ENCODE assay signal across 20 cellular contexts in the genomic region with DNA sequence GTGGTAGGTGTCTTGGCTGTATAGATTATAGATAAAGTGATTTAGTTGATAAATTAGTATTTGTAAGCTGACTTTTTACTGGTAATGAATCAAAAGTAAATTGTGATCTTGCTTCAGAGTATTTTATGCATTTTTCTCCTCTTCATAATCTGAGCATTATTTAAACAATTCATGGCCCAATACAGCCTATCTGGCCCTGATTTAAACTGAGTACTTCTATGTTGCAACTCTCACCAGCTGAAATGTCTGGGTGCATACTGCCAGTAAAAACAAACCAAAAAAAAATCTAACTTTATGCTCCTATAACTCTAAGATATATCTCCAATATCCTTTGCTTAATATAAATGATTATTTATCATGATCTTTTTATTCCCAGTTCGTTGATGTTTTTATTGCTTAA.
A peak's percentile ranks its signal among the peaks of the same experiment; 100 is the strongest.
DNase-seq lines count a peak whose midpoint lies in the region; ATAC-seq, FAIRE-seq and TF ChIP-seq lines count a peak whose summit lies in the region.
"Had no signal": no experiment of that assay in that cellular context is flagged by ENCODE, and none has a peak within 500 bp of the region (broad histone marks: within the 10 kb centered on the region; RNA-seq: fewer than 3 reads in every experiment).

No MANE protein-coding gene starts in this region.

- DNase-seq in AG20443 (ENCODE audit: low spot score) = peak; percentile 17
- peak; percentile 18 to 43 for DNase-seq in cardiac fibroblast (ENCODE audit: low read depth in 2 of 2)
- DNase-seq in fibroblast of pulmonary artery (ENCODE audit: low read depth) = peak; percentile 30
- peak; percentile 12 for DNase-seq in stromal cell of bone marrow (ENCODE audit: low read depth)
- DNase-seq in H54 (ENCODE audit: insufficient read length, low spot score) = no peak
- no peak for DNase-seq in tibial nerve (ENCODE audit: low spot score in 2 of 2)
- DNase-seq: ACHN, DMS53, GDM1, Karpas-422, NCI-H1694 treated with DMSO at 0.1 percent for 48 hours, NCI-H2081 treated with DMSO at 0.1 percent for 48 hours, NCI-H2171 treated with DMSO at 0.1 percent for 48 hours, NCI-H446, NCI-H526, Peyer's patch, SJCRH30 had no signal

- H3K27me3 ChIP-seq in tibial nerve = no peaks in the 10 kb centered on the region
- H3K27me3 ChIP-seq: Peyer's patch, SJCRH30 had no signal

- no peaks in the 10 kb centered on the region for H3K9me3 ChIP-seq in tibial nerve
- H3K9me3 ChIP-seq: HAP-1, Peyer's patch, SJCRH30 had no signal

- WGBS in tibial nerve, 2 donors = 98% methylated on average over 1 of the region's 1 CpG

- no peak for TF ChIP-seq CTCF in cardiac fibroblast (IDR thresholded peaks at IDR 0.05; ENCODE audit: low read depth, low read length)
- no peak for TF ChIP-seq CTCF in fibroblast of pulmonary artery (IDR thresholded peaks at IDR 0.05; ENCODE audit: low read length, missing control alignments)
- no peak for TF ChIP-seq CTCF in tibial nerve (IDR thresholded peaks at IDR 0.05)

- TF ChIP-seq POLR2A in H54 (IDR thresholded peaks at IDR 0.05; ENCODE audit: low read depth, low read length) (no peak), tibial nerve (IDR thresholded peaks at IDR 0.05) (no peak)

- peaks cover 0 to 70% (median 0%) of the 10 kb centered on the region in 3 donors for H3K36me3 ChIP-seq in tibial nerve

- FAIRE-seq in H54 (lab: Jason Lieb, UNC) = no peak
- FAIRE-seq: D721Med had no signal

- H3K27ac ChIP-seq in tibial nerve = no peak overlapping the region
- H3K27ac ChIP-seq: Peyer's patch, SJCRH30 had no signal

- no peaks in the 10 kb centered on the region for H3K4me1 ChIP-seq in tibial nerve
- H3K4me1 ChIP-seq: Peyer's patch, SJCRH30 had no signal

- ATAC-seq in HG02588 (IDR thresholded peaks at IDR 0.05; ENCODE audit: unreplicated experiment) = no peak

- H3K4me3 ChIP-seq in cardiac fibroblast (replicated peaks in 1 of 2; ENCODE audit: low read depth in 2 of 2, low read length in 2 of 2) (no peak overlapping the region), fibroblast of pulmonary artery (replicated peaks; ENCODE audit: low read depth, low read length) (no peak overlapping the region), tibial nerve (no peak overlapping the region)
- H3K4me3 ChIP-seq: HAP-1, Peyer's patch, SJCRH30 had no signal

- no peak for TF ChIP-seq EP300 in tibial nerve (IDR thresholded peaks at IDR 0.05)

Comparison
In these comparisons a context has a peak if more than half of its experiments do, and no peak if none do; other contexts are left out.
1. DNase-seq: peak in AG20443 (single experiment), cardiac fibroblast (2 of 2), fibroblast of pulmonary artery (single experiment) and stromal cell of bone marrow (single experiment); none in H54 (single experiment) and tibial nerve (0 of 2).